ENCODE assay signal across 22 cellular contexts in the genomic region with DNA sequence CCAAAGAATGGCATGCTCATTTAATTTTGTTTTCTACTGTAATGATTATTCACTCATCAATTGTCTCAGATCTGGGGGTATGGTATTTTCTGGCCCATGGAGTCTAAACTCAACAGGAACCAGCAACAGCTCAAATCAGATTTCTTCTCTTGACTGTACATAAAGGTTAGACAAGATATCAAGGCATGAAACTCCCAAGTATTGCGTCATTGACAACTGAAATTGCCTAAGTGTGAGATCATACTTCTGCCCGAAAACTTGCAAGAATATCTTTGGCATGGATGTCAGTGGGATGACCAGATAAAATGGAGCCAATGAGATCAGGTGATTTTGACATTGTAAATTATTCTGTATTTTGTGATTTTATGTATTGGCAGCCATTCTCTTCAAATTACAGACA.
DNase-seq lines count a peak whose midpoint lies in the region; ATAC-seq and TF ChIP-seq lines count a peak whose summit lies in the region.
"Had no signal": no experiment of that assay in that cellular context is flagged by ENCODE, and none has a peak within 500 bp of the region (broad histone marks: within the 10 kb centered on the region; RNA-seq: fewer than 3 reads in every experiment).

No MANE protein-coding gene starts in this region.

- TF ChIP-seq RAD21 in liver (IDR thresholded peaks at IDR 0.05): no peak

- no peaks in the 10 kb centered on the region for H3K4me1 Mint-ChIP-seq in activated naive CD8-positive, alpha-beta T cell treated with anti-CD3 and anti-CD28 coated beads, Interleukin-2, amount 50 U/mL, for 24 hours
- H3K4me1 Mint-ChIP-seq in activated T-helper 2 cell treated with anti-CD3 and anti-CD28 coated beads, Interferon-gamma antibody, Interleukin-2, Interleukin-4, amounts not matched to agents 10 μg/mL and 5 μg/mL and 100 μg/mL, durations not matched to agents 14 hours and 24 hours and 36 hours (ENCODE audit: low read depth): no peaks in the 10 kb centered on the region
- H3K4me1 Mint-ChIP-seq: activated naive CD8-positive, alpha-beta T cell treated with anti-CD3 and anti-CD28 coated beads for 36 hours; CD8-positive, alpha-beta memory T cell; IgD-negative memory B cell had no signal

- peaks cover 2% of the 10 kb centered on the region for H3K27me3 Mint-ChIP-seq in activated naive CD8-positive, alpha-beta T cell treated with anti-CD3 and anti-CD28 coated beads, Interleukin-2, amount 50 U/mL, for 24 hours
- H3K27me3 Mint-ChIP-seq in activated T-helper 2 cell treated with anti-CD3 and anti-CD28 coated beads, Interferon-gamma antibody, Interleukin-2, Interleukin-4, amounts not matched to agents 10 μg/mL and 5 μg/mL and 100 μg/mL, durations not matched to agents 14 hours and 24 hours and 36 hours (ENCODE audit: low read depth): no peaks in the 10 kb centered on the region
- H3K27me3 Mint-ChIP-seq: IgD-negative memory B cell had no signal

- WGBS in liver: 32% methylated on average over 2 of the region's 2 CpGs

- no peaks in the 10 kb centered on the region for H3K36me3 ChIP-seq in liver (ENCODE audit: control insufficient read depth in 4 of 4, insufficient read depth in 3 of 4, low read depth in 1 of 4, low read length in 3 of 4)
- H3K36me3 ChIP-seq: SJCRH30, upper lobe of right lung had no signal

- no peak for ATAC-seq in HG02970 (IDR thresholded peaks at IDR 0.05; ENCODE audit: low FRiP score, unreplicated experiment)
- no peak for ATAC-seq in activated naive CD8-positive, alpha-beta T cell treated with anti-CD3 and anti-CD28 coated beads, Interleukin-2, amount 50 U/mL, for 24 hours
- ATAC-seq: activated CD4-positive, CD25-positive, alpha-beta regulatory T cell treated with anti-CD3 and anti-CD28 coated beads, Interleukin-2, amount 50 U/mL, for 24 hours; activated T-cell treated with anti-CD3 and anti-CD28 coated beads, Interleukin-2, amount 50 U/mL, for 72 hours; upper lobe of right lung had no signal

- no peaks in the 10 kb centered on the region for H3K36me3 Mint-ChIP-seq in activated naive CD8-positive, alpha-beta T cell treated with anti-CD3 and anti-CD28 coated beads, Interleukin-2, amount 50 U/mL, for 24 hours (ENCODE audit: low read depth)
- H3K36me3 Mint-ChIP-seq in activated T-helper 2 cell treated with anti-CD3 and anti-CD28 coated beads, Interferon-gamma antibody, Interleukin-2, Interleukin-4, amounts not matched to agents 10 μg/mL and 5 μg/mL and 100 μg/mL, durations not matched to agents 14 hours and 24 hours and 36 hours (ENCODE audit: low read depth): no peaks in the 10 kb centered on the region
- H3K36me3 Mint-ChIP-seq: activated naive CD8-positive, alpha-beta T cell treated with anti-CD3 and anti-CD28 coated beads for 36 hours; CD8-positive, alpha-beta memory T cell; IgD-negative memory B cell had no signal

- intact Hi-C loops in activated T-helper 2 cell treated with anti-CD3 and anti-CD28 coated beads, Interferon-gamma antibody, Interleukin-2, Interleukin-4, amounts not matched to agents 10 μg/mL and 5 μg/mL and 100 μg/mL, durations not matched to agents 14 hours and 24 hours and 36 hours (cut with micrococcal nuclease): no loop called here

- H3K27ac Mint-ChIP-seq in activated naive CD8-positive, alpha-beta T cell treated with anti-CD3 and anti-CD28 coated beads, Interleukin-2, amount 50 U/mL, for 24 hours: no peak overlapping the region
- H3K27ac Mint-ChIP-seq in activated T-helper 2 cell treated with anti-CD3 and anti-CD28 coated beads, Interferon-gamma antibody, Interleukin-2, Interleukin-4, amounts not matched to agents 10 μg/mL and 5 μg/mL and 100 μg/mL, durations not matched to agents 14 hours and 24 hours and 36 hours: no peak overlapping the region
- H3K27ac Mint-ChIP-seq: activated naive CD8-positive, alpha-beta T cell treated with anti-CD3 and anti-CD28 coated beads for 36 hours; activated T-cell treated with anti-CD3 and anti-CD28 coated beads, Interleukin-2, amount 50 U/mL, for 72 hours; CD8-positive, alpha-beta memory T cell; IgD-negative memory B cell; stimulated activated naive CD8-positive, alpha-beta T cell treated with anti-CD3 and anti-CD28 coated beads, Interleukin-15, Interleukin-2, amounts not matched to agents 100 ng/mL and 50 ng/mL, for 24 hours had no signal

- no peaks in the 10 kb centered on the region for H3K9me3 Mint-ChIP-seq in activated naive CD8-positive, alpha-beta T cell treated with anti-CD3 and anti-CD28 coated beads, Interleukin-2, amount 50 U/mL, for 24 hours
- no peaks in the 10 kb centered on the region for H3K9me3 Mint-ChIP-seq in activated T-helper 2 cell treated with anti-CD3 and anti-CD28 coated beads, Interferon-gamma antibody, Interleukin-2, Interleukin-4, amounts not matched to agents 10 μg/mL and 5 μg/mL and 100 μg/mL, durations not matched to agents 14 hours and 24 hours and 36 hours
- H3K9me3 Mint-ChIP-seq: activated naive CD8-positive, alpha-beta T cell treated with anti-CD3 and anti-CD28 coated beads for 36 hours; activated T-cell treated with anti-CD3 and anti-CD28 coated beads, Interleukin-2, amount 50 U/mL, for 72 hours; stimulated activated naive CD8-positive, alpha-beta T cell treated with anti-CD3 and anti-CD28 coated beads, Interleukin-15, Interleukin-2, amounts not matched to agents 100 ng/mL and 50 ng/mL, for 24 hours had no signal

- no peaks in the 10 kb centered on the region for H3K9me3 ChIP-seq in liver (ENCODE audit: control insufficient read depth in 4 of 4, low read length in 3 of 4)
- H3K9me3 ChIP-seq: SJCRH30, upper lobe of right lung had no signal

- no peak overlapping the region for H3K4me3 ChIP-seq in liver (ENCODE audit: low read depth in 1 of 3, low read length in 3 of 3)
- H3K4me3 ChIP-seq: SJCRH30, upper lobe of right lung had no signal

- TF ChIP-seq CTCF in liver (IDR thresholded peaks at IDR 0.05; ENCODE audit: low read depth, low read length, missing input control): no peak

- no peak overlapping the region for H3K4me3 Mint-ChIP-seq in activated naive CD8-positive, alpha-beta T cell treated with anti-CD3 and anti-CD28 coated beads, Interleukin-2, amount 50 U/mL, for 24 hours
- no peak overlapping the region for H3K4me3 Mint-ChIP-seq in activated T-helper 2 cell treated with anti-CD3 and anti-CD28 coated beads, Interferon-gamma antibody, Interleukin-2, Interleukin-4, amounts not matched to agents 10 μg/mL and 5 μg/mL and 100 μg/mL, durations not matched to agents 14 hours and 24 hours and 36 hours (ENCODE audit: low read depth)
- H3K4me3 Mint-ChIP-seq: activated naive CD8-positive, alpha-beta T cell treated with anti-CD3 and anti-CD28 coated beads for 36 hours; activated T-cell treated with anti-CD3 and anti-CD28 coated beads, Interleukin-2, amount 50 U/mL, for 72 hours; CD8-positive, alpha-beta memory T cell; IgD-negative memory B cell; stimulated activated naive CD8-positive, alpha-beta T cell treated with anti-CD3 and anti-CD28 coated beads, Interleukin-15, Interleukin-2, amounts not matched to agents 100 ng/mL and 50 ng/mL, for 24 hours had no signal

- no peaks in the 10 kb centered on the region for H3K27me3 ChIP-seq in liver (ENCODE audit: control insufficient read depth in 4 of 4, insufficient read depth in 4 of 4, low read length in 3 of 4)
- H3K27me3 ChIP-seq: SJCRH30, upper lobe of right lung had no signal

- no peak overlapping the region for H3K9ac ChIP-seq in liver (ENCODE audit: low read depth in 1 of 2, low read length in 2 of 2)

- no peak overlapping the region for H3K27ac ChIP-seq in epithelial cell of prostate
- H3K27ac ChIP-seq in liver (ENCODE audit: low read depth in 1 of 2, low read length in 2 of 2): no peak overlapping the region
- H3K27ac ChIP-seq: SJCRH30, upper lobe of right lung had no signal

- DNase-seq in ELR (ENCODE audit: low read depth) (peak; percentile 4), NCI-H69 (lab: John Stamatoyannopoulos, UW) (peak; percentile 41), epithelial cell of prostate (ENCODE audit: low read depth, low spot score) (peak; percentile 8), DMS79 (lab: John Stamatoyannopoulos, UW) (no peak)
- no peak for DNase-seq in activated naive CD8-positive, alpha-beta T cell treated with anti-CD3 and anti-CD28 coated beads, Interleukin-2, amount 50 U/mL, for 24 hours
- no peak for DNase-seq in activated T-helper 2 cell treated with anti-CD3 and anti-CD28 coated beads, Interferon-gamma antibody, Interleukin-2, Interleukin-4, amounts not matched to agents 10 μg/mL and 5 μg/mL and 100 μg/mL, durations not matched to agents 14 hours and 24 hours and 36 hours (ENCODE audit: low spot score)
- DNase-seq: activated CD8-positive, alpha-beta memory T cell treated with anti-CD3 and anti-CD28 coated beads for 24 hours; activated naive CD8-positive, alpha-beta T cell treated with anti-CD3 and anti-CD28 coated beads for 36 hours; activated T-cell treated with anti-CD3 and anti-CD28 coated beads, Interleukin-2, amount 50 U/mL, for 72 hours; CD8-positive, alpha-beta memory T cell; central memory CD4-positive, alpha-beta T cell; foreskin melanocyte; NCI-H2029 treated with DMSO at 0.1 percent for 48 hours; NCI-H510A treated with DMSO at 0.1 percent for 48 hours; SJCRH30; stimulated activated CD4-positive, alpha-beta T cell treated with anti-CD3 and anti-CD28 coated beads, Interleukin-1b, Interleukin-23, amount 100 ng/mL, for 48 hours; upper lobe of right lung had no signal

- H3K4me1 ChIP-seq in liver (ENCODE audit: control insufficient read depth in 4 of 4, insufficient read depth in 4 of 4, low read length in 3 of 4): peaks cover 0 to 2% (median 1%) of the 10 kb centered on the region in 4 donors
- H3K4me1 ChIP-seq: upper lobe of right lung had no signal

TF ChIP-seq in liver, 16 proteins besides CTCF, POLR2A, EP300 and RAD21 (continues in another document):
- TF ChIP-seq TAF1 (conservative IDR thresholded peaks at IDR 0.05): no peak
- peak in 1 of 2 donors; percentile 29 for TF ChIP-seq RXRA (IDR thresholded peaks at IDR 0.05)
- TF ChIP-seq HNF4A (conservative IDR thresholded peaks at IDR 0.05): peak in 1 of 2 donors; percentile 22

Comparison
In these comparisons a context has a peak if more than half of its experiments do, and no peak if none do; other contexts are left out.
1. DNase-seq: peak in ELR (single experiment), NCI-H69 (single experiment) and epithelial cell of prostate (single experiment); none in activated naive CD8-positive, alpha-beta T cell treated with anti-CD3 and anti-CD28 coated beads, Interleukin-2, amount 50 U/mL, for 24 hours (single experiment), activated T-helper 2 cell treated with anti-CD3 and anti-CD28 coated beads, Interferon-gamma antibody, Interleukin-2, Interleukin-4, amounts not matched to agents 10 μg/mL and 5 μg/mL and 100 μg/mL, durations not matched to agents 14 hours and 24 hours and 36 hours (single experiment) and DMS79 (single experiment).